In genomic region chr6:72035966-72036365, GRCh38 we compare ENCODE assay signal across 29 cellular contexts.
"Had no signal": no experiment of that assay in that cellular context is flagged by ENCODE, and none has a peak within 500 bp of the region (broad histone marks: within the 10 kb centered on the region; RNA-seq: fewer than 3 reads in every experiment).

No MANE protein-coding gene starts in this region.

- H3K36me3 ChIP-seq: ascending aorta, SJCRH30, WERI-Rb-1 had no signal

- H3K4me1 ChIP-seq: ascending aorta, SJCRH30 had no signal

- ATAC-seq: activated CD8-positive, alpha-beta memory T cell treated with anti-CD3 and anti-CD28 coated beads, Interleukin-2, amount 10 ng/mL, durations not matched to agents 7 days and 5 days; Panc1 had no signal

- H3K4me3 ChIP-seq: ascending aorta, SJCRH30, SK-N-MC had no signal

- H3K27ac ChIP-seq: ascending aorta, SJCRH30, SK-N-MC, WERI-Rb-1 had no signal

- H3K9me3 ChIP-seq: ascending aorta, SJCRH30 had no signal

- H3K27me3 ChIP-seq: ascending aorta had no signal

- DNase-seq: activated CD4-positive, alpha-beta memory T cell treated with anti-CD3 and anti-CD28 coated beads, Interleukin-2, amount 10 ng/mL, durations not matched to agents 7 days and 5 days; activated CD4-positive, alpha-beta T cell treated with anti-CD3 and anti-CD28 coated beads for 1 hour; activated CD4-positive, alpha-beta T cell treated with anti-CD3 and anti-CD28 coated beads for 48 hours; activated CD4-positive, CD25-positive, alpha-beta regulatory T cell; activated CD8-positive, alpha-beta memory T cell treated with anti-CD3 and anti-CD28 coated beads for 24 hours; activated CD8-positive, alpha-beta memory T cell treated with anti-CD3 and anti-CD28 coated beads, Interleukin-2, amount 10 ng/mL, durations not matched to agents 7 days and 5 days; activated CD8-positive, alpha-beta memory T cell treated with anti-CD3 and anti-CD28 coated beads, Interleukin-2, amount 50 U/mL, for 48 hours; activated effector memory CD4-positive, alpha-beta T cell treated with Interleukin-2 at 50 U/mL for 16 hours; activated naive CD4-positive, alpha-beta T cell treated with anti-CD3 and anti-CD28 coated beads, Interleukin-2, amount 50 U/mL, for 16 hours; activated naive CD8-positive, alpha-beta T cell treated with anti-CD3 and anti-CD28 coated beads for 36 hours; activated T-cell treated with anti-CD3 and anti-CD28 coated beads, Interleukin-2, amount 50 U/mL, for 48 hours; amygdala; Karpas-422; KBM-7; MM.1S; MV-4-11; NCI-H1092; NCI-H146; NCI-H187; NCI-H2029 treated with DMSO at 0.1 percent for 48 hours; NCI-H345; NCI-H524 treated with DMSO at 0.1 percent for 48 hours; SHP77; SJCRH30; T1000; WERI-Rb-1 had no signal
